ENCODE assay signal across 8 cellular contexts in genomic region chr12:10211975-10212622, GRCh38. TPM values are rescaled to one million over a fixed set of nuclear protein-coding genes. Genes with fewer than 3 reads are reported as not detected.
DNase-seq lines count a peak whose midpoint lies in the region; ATAC-seq, FAIRE-seq and TF ChIP-seq lines count a peak whose summit lies in the region.

No MANE protein-coding gene starts in this region.

- no peaks in the 10 kb centered on the region for H3K9me3 ChIP-seq in smooth muscle cell (replicated peaks; ENCODE audit: low read depth)

- peak; percentile 50 for FAIRE-seq in GM12891 (lab: Jason Lieb, UNC)

- H3K4me2 ChIP-seq in smooth muscle cell: peak overlapping the region; percentile 95

- peak; percentile 40 for DNase-seq in GM12891 (ENCODE audit: insufficient read length, low spot score)
- DNase-seq in NCI-H345 (lab: John Stamatoyannopoulos, UW): peak; percentile 91
- peak; percentile 65 to 71 for DNase-seq in activated CD4-positive, alpha-beta T cell treated with anti-CD3 and anti-CD28 coated beads for 24 hours (ENCODE audit: low read depth in 2 of 2)
- peak; percentile 67 to 75 for DNase-seq in cerebellar nuclear complex (lab: John Stamatoyannopoulos, UW)
- peak; percentile 88 for DNase-seq in inferior parietal cortex (ENCODE audit: extremely low spot score)
- DNase-seq in smooth muscle cell (lab: John Stamatoyannopoulos, UW; ENCODE audit: unreplicated experiment): peak; percentile 75

- H3K27me3 ChIP-seq in smooth muscle cell (ENCODE audit: low read depth): peaks cover 2% of the 10 kb centered on the region

- H3K36me3 ChIP-seq in smooth muscle cell (ENCODE audit: low read depth): no peaks in the 10 kb centered on the region

- no peak for TF ChIP-seq POLR2A in GM12891 (IDR thresholded peaks at IDR 0.05; ENCODE audit: low read depth, low read length)

- H3K9ac ChIP-seq in smooth muscle cell (ENCODE audit: low read depth): peak overlapping the region; percentile 100

- peaks cover 9% of the 10 kb centered on the region for H3K4me1 ChIP-seq in smooth muscle cell (ENCODE audit: low read depth)

- peak overlapping the region; percentile 100 for H3K27ac ChIP-seq in smooth muscle cell (ENCODE audit: low read depth)

- 37% methylated on average over 37 of the region's 38 CpGs for WGBS in smooth muscle cell (ENCODE audit: low lambda C conversion rate)

- H4K20me1 ChIP-seq in smooth muscle cell (ENCODE audit: low read depth): peaks cover 28% of the 10 kb centered on the region

- H2AFZ ChIP-seq in smooth muscle cell (ENCODE audit: low read depth): no peak overlapping the region

- H3F3A ChIP-seq in smooth muscle cell (ENCODE audit: low read depth): peaks cover 9% of the 10 kb centered on the region

- peak overlapping the region; percentile 99 for H3K4me3 ChIP-seq in smooth muscle cell

- TF ChIP-seq CTCF in smooth muscle cell (IDR thresholded peaks at IDR 0.05; ENCODE audit: borderline replicate concordance, insufficient read depth, poor library complexity, severe bottlenecking): no peak

- H3K79me2 ChIP-seq in smooth muscle cell (ENCODE audit: low read depth): peaks cover 31% of the 10 kb centered on the region

- ATAC-seq in HG03066 (IDR thresholded peaks at IDR 0.05; ENCODE audit: low read depth, unreplicated experiment) (peak; percentile 60), HG02840 (IDR thresholded peaks at IDR 0.05; ENCODE audit: low FRiP score, unreplicated experiment) (no peak)

TF ChIP-seq in GM12891, 5 proteins besides CTCF, POLR2A, EP300 and RAD21:
- TF ChIP-seq POU2F2 (IDR thresholded peaks at IDR 0.05; ENCODE audit: low read depth, low read length): no peak
- no peak for TF ChIP-seq PAX5 (IDR thresholded peaks at IDR 0.05; ENCODE audit: insufficient read depth, low read length, severe bottlenecking)
- TF ChIP-seq SPI1 (IDR thresholded peaks at IDR 0.05; ENCODE audit: low read depth, low read length): no peak
- TF ChIP-seq POLR2AphosphoS5 (IDR thresholded peaks at IDR 0.05; ENCODE audit: low read depth, low read length): no peak
- TF ChIP-seq TAF1 (IDR thresholded peaks at IDR 0.05; ENCODE audit: low read depth, low read length): no peak

RNA-seq across cellular contexts. Expression of gene GABARAPL1, which starts 0.6 kb away (rescaled TPM):
- polyA plus RNA-seq in GM12891 (2012; ENCODE audit: low read depth, missing spikeins): 10.8 TPM
- 83.4 and 101 TPM in 2 replicates for total RNA-seq in smooth muscle cell
- 87.3 and 90.0 TPM in 2 replicates for polyA plus RNA-seq in smooth muscle cell

RNA-seq across cellular contexts. Expression of gene TMEM52B, which starts 33.3 kb away (rescaled TPM):
- polyA plus RNA-seq in GM12891 (2012; ENCODE audit: low read depth, missing spikeins): not detected
- 1.6 and 2.0 TPM in 2 replicates for total RNA-seq in smooth muscle cell
- 0.77 and 4.5 TPM in 2 replicates for polyA plus RNA-seq in smooth muscle cell

RNA-seq across cellular contexts. Expression of gene OLR1, which starts 40.2 kb away (rescaled TPM):
- not detected for polyA plus RNA-seq in GM12891 (2012; ENCODE audit: low read depth, missing spikeins)
- 7.4 and 14.5 TPM in 2 replicates for total RNA-seq in smooth muscle cell
- 5.4 and 6.7 TPM in 2 replicates for polyA plus RNA-seq in smooth muscle cell

Comparison
In these comparisons a context has a peak if more than half of its experiments do, and no peak if none do; other contexts are left out.
1. DNase-seq: peak in every context shown above with its lines; median percentile 91 in NCI-H345; 88 in inferior parietal cortex; 75 in smooth muscle cell; 71 in cerebellar nuclear complex; 68 in activated CD4-positive, alpha-beta T cell treated with anti-CD3 and anti-CD28 coated beads for 24 hours; 40 in GM12891.